In genomic region chr15:80246425-80246894, GRCh38 we compare ENCODE assay signal across 1 cellular context.
TF ChIP-seq lines count a peak whose summit lies in the region.

No MANE protein-coding gene starts in this region.

TF ChIP-seq in HepG2, 621 proteins besides CTCF, POLR2A, EP300 and RAD21 (continued from another document and continues in another):
- TF ChIP-seq CREB3 (CRISPR knock-in tag; IDR thresholded peaks at IDR 0.05) (no peak), ISL2 (CRISPR knock-in tag; IDR thresholded peaks at IDR 0.05) (peak; percentile 62), ZNF318 (CRISPR knock-in tag; IDR thresholded peaks at IDR 0.05) (no peak), ZFP91 (CRISPR knock-in tag; IDR thresholded peaks at IDR 0.05; ENCODE audit: borderline replicate concordance) (no peak), EED (CRISPR knock-in tag; IDR thresholded peaks at IDR 0.05) (no peak), HIC2 (CRISPR knock-in tag; IDR thresholded peaks at IDR 0.05; ENCODE audit: low read depth) (0 out of 2 replicates have a peak, but pooled peaks have one; percentile 58), ESRRA (CRISPR knock-in tag; IDR thresholded peaks at IDR 0.05; ENCODE audit: low read depth) (peak; percentile 61; the same call in 1 of the 2 replicates), XBP1 (CRISPR knock-in tag; IDR thresholded peaks at IDR 0.05) (no peak), ELF3 (CRISPR knock-in tag; IDR thresholded peaks at IDR 0.05) (0 out of 2 replicates have a peak, but pooled peaks have one; percentile 14), MIER2 (CRISPR knock-in tag; IDR thresholded peaks at IDR 0.05) (no peak), MEIS1 (CRISPR knock-in tag; IDR thresholded peaks at IDR 0.05; ENCODE audit: borderline replicate concordance) (no peak), KIAA2018 (CRISPR knock-in tag; IDR thresholded peaks at IDR 0.05; ENCODE audit: borderline replicate concordance) (no peak), KLF15 (CRISPR knock-in tag; IDR thresholded peaks at IDR 0.05; ENCODE audit: borderline replicate concordance) (no peak), ZNF724P (CRISPR knock-in tag; IDR thresholded peaks at IDR 0.05; ENCODE audit: borderline replicate concordance) (no peak), ZNF552 (CRISPR knock-in tag; IDR thresholded peaks at IDR 0.05; ENCODE audit: borderline replicate concordance) (no peak), CBFB (CRISPR knock-in tag; IDR thresholded peaks at IDR 0.05) (peak; percentile 61), ZNF549 (CRISPR knock-in tag; IDR thresholded peaks at IDR 0.05) (no peak), BRF2 (CRISPR knock-in tag; IDR thresholded peaks at IDR 0.05) (no peak), ZNF770 (CRISPR knock-in tag; IDR thresholded peaks at IDR 0.05) (no peak), BHLHE40 (IDR thresholded peaks at IDR 0.05; ENCODE audit: low read length) (no peak), REPIN1 (CRISPR knock-in tag; IDR thresholded peaks at IDR 0.05; ENCODE audit: borderline replicate concordance, low read depth) (no peak), HNF4G (IDR thresholded peaks at IDR 0.05; ENCODE audit: borderline replicate concordance, low read depth, low read length) (peak; percentile 69; the same call in 1 of the 2 replicates), HNF4G (CRISPR knock-in tag; IDR thresholded peaks at IDR 0.05; ENCODE audit: borderline replicate concordance, low read depth) (no peak; the same call in 1 of the 2 replicates), MXD1 (CRISPR knock-in tag; IDR thresholded peaks at IDR 0.05) (no peak), ZNF749 (CRISPR knock-in tag; IDR thresholded peaks at IDR 0.05; ENCODE audit: borderline replicate concordance) (no peak), DRAP1 (CRISPR knock-in tag; IDR thresholded peaks at IDR 0.05) (no peak), ZKSCAN8 (CRISPR knock-in tag; IDR thresholded peaks at IDR 0.05; ENCODE audit: borderline replicate concordance) (no peak), TEAD3 (CRISPR knock-in tag; optimal IDR thresholded peaks at IDR 0.05; ENCODE audit: borderline replicate concordance) (peak; percentile 31), ZNF317 (CRISPR knock-in tag; IDR thresholded peaks at IDR 0.05) (peak; percentile 94), HMGA1 (CRISPR knock-in tag; conservative IDR thresholded peaks at IDR 0.05) (no peak)
